8 cellular contexts compared by ENCODE assay signal in genomic region chr5:61817472-61818326, GRCh38.
DNase-seq lines count a peak whose midpoint lies in the region; ATAC-seq lines count a peak whose summit lies in the region.

No MANE protein-coding gene starts in this region.

- DNase-seq in G401 (ENCODE audit: low spot score) (peak; percentile 91), NCI-H446 treated with DMSO at 0.1 percent for 48 hours (lab: John Stamatoyannopoulos, UW) (peak; percentile 10), ecto neural progenitor cell (ENCODE audit: low spot score) (peak; percentile 54)
- DNase-seq in activated T-cell treated with anti-CD3 and anti-CD28 coated beads, Interleukin-2, amount 50 U/mL, for 48 hours = no peak

- in situ Hi-C loops in G401 (cut with HindIII; ENCODE audit: low sequenced_read_pairs) = no loop called here

- H3K9me3 ChIP-seq in mesodermal cell (ENCODE audit: control insufficient read depth, low read length) = no peaks in the 10 kb centered on the region

- ATAC-seq in HG02885 (IDR thresholded peaks at IDR 0.05; ENCODE audit: poor library complexity, unreplicated experiment) (no peak), GM21360 (IDR thresholded peaks at IDR 0.05; ENCODE audit: unreplicated experiment) (no peak), HG03439 (IDR thresholded peaks at IDR 0.05; ENCODE audit: unreplicated experiment) (no peak)

- 19 to 26% methylated on average over 4 to 5 of the region's 7 CpGs for WGBS in mesodermal cell (ENCODE audit: insufficient coverage in 2 of 2), 2 experiments

- peaks cover 10% of the 10 kb centered on the region for H3K4me1 ChIP-seq in mesodermal cell (ENCODE audit: control insufficient read depth, insufficient read depth, low read length, poor library complexity, severe bottlenecking)

- no peak overlapping the region for H3K4me3 ChIP-seq in mesodermal cell (ENCODE audit: extremely low read depth, insufficient read depth, low read length, poor library complexity, severe bottlenecking)

- H3K36me3 ChIP-seq in mesodermal cell (ENCODE audit: control insufficient read depth, insufficient read depth, low read length) = no peaks in the 10 kb centered on the region

- H3K27ac ChIP-seq in mesodermal cell (ENCODE audit: low read depth, low read length, severe bottlenecking) = peak overlapping the region; percentile 43

Comparison
In these comparisons a context has a peak if more than half of its experiments do, and no peak if none do; other contexts are left out.
1. DNase-seq: peak in G401 (single experiment), NCI-H446 treated with DMSO at 0.1 percent for 48 hours (single experiment) and ecto neural progenitor cell (single experiment); none in activated T-cell treated with anti-CD3 and anti-CD28 coated beads, Interleukin-2, amount 50 U/mL, for 48 hours (0 of 2).